ENCODE assay signal across 16 cellular contexts in the genomic region with DNA sequence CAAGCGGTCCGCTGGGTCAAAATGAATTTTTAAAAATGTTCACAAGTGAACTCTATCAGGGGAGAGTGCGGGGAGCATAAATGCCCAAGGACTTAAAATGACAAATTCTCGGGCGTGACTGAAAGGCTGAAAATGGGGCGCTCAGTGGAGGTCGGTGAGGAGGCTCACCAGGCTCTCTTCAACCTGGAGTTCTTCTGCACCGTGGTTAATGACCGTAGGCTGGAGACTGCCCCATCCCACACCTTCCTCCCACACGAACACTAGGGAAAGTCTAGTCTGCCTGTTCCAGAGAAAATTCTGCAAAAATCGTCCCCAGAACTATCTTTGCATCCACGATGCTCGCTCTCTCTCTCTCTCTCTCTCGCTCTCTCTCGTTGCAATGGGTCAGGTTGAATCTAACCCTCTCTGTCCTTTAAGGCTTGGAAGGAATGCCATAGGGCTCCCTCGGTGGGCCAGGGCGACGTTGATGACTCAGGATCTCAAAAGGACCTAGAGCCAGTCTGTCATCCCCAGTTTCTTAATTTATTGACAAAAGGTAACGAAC.
A peak's percentile ranks its signal among the peaks of the same experiment; 100 is the strongest.
DNase-seq lines count a peak whose midpoint lies in the region; ATAC-seq, FAIRE-seq and TF ChIP-seq lines count a peak whose summit lies in the region.
"Had no signal": no experiment of that assay in that cellular context is flagged by ENCODE, and none has a peak within 500 bp of the region (broad histone marks: within the 10 kb centered on the region; RNA-seq: fewer than 3 reads in every experiment).

No MANE protein-coding gene starts in this region.

- no peaks in the 10 kb centered on the region for H3K36me3 Mint-ChIP-seq in natural killer cell
- H3K36me3 Mint-ChIP-seq: activated naive CD8-positive, alpha-beta T cell; natural killer cell treated with Interleukin-12 subunit alpha and Interleukin-12 subunit beta and Interleukin-15 and Interleukin-18, amount 100 ng/mL, for 72 hours had no signal

- POLR2A ChIA-PET in H1 (lab: Charles Lee; ENCODE audit: partially characterized antibody) (no interaction called here), PC-9 (lab: Charles Lee; ENCODE audit: unreplicated experiment) (no interaction called here)

- H3K4me3 Mint-ChIP-seq in natural killer cell: no peak overlapping the region

- H3K27me3 ChIP-seq in HUES48 (ENCODE audit: control insufficient read depth, insufficient read depth, low read length) (peaks cover 12% of the 10 kb centered on the region), H1 (replicated peaks in 1 of 4; ENCODE audit: control insufficient read depth in 3 of 4, extremely low read depth in 1 of 4, insufficient read depth in 3 of 4, low read length in 3 of 4) (peaks cover 0 to 9% (median 5%) of the 10 kb centered on the region in 4 experiments; a peak in 6 of 7 replicates), mesendoderm (ENCODE audit: insufficient read depth, low read length, poor library complexity) (no peaks in the 10 kb centered on the region), smooth muscle cell (ENCODE audit: low read depth) (no peaks in the 10 kb centered on the region), PC-9 (ENCODE audit: insufficient read depth, low read depth) (peaks cover 26% of the 10 kb centered on the region)
- H3K27me3 ChIP-seq: foreskin keratinocyte, right lobe of liver, upper lobe of left lung had no signal

- H3K23me2 ChIP-seq in H1 (ENCODE audit: low read depth, low read length): peaks cover 18% of the 10 kb centered on the region

- no peak overlapping the region for H2BK20ac ChIP-seq in H1 (ENCODE audit: low read length)

- H4K5ac ChIP-seq in H1 (ENCODE audit: insufficient read length, low read depth, low read length) (no peak overlapping the region), mesendoderm (ENCODE audit: low read length) (no peak overlapping the region)

- no peak for ATAC-seq in natural killer cell

- no peak for TF ChIP-seq POLR2A in H1 (IDR thresholded peaks at IDR 0.05; ENCODE audit: control extremely low read depth in 1 of 2, low read depth in 2 of 2, low read length in 2 of 2)

- WGBS in H1 (ENCODE audit: extremely low coverage in 1 of 2, insufficient coverage in 1 of 2, insufficient read length in 1 of 2, insufficient replicate concordance in 2 of 2, low coverage in 1 of 2, low lambda C conversion rate in 2 of 2, missing lambda C conversion rate in 1 of 2), 2 experiments: 90% methylated on average over 17 of the region's 19 CpGs; no CpG with 5 or more reads in 1 of the 2 experiments
- WGBS in mesendoderm (ENCODE audit: extremely low coverage, insufficient coverage, low lambda C conversion rate): no CpG with 5 or more reads among the region's 19 CpGs
- WGBS in smooth muscle cell (ENCODE audit: low lambda C conversion rate): 82% methylated on average over 19 of the region's 19 CpGs

- H4K8ac ChIP-seq in H1 (ENCODE audit: extremely low read depth, insufficient read depth, low read length): no peak overlapping the region
- H4K8ac ChIP-seq in mesendoderm (ENCODE audit: low read depth, low read length): no peak overlapping the region

- H2AFZ ChIP-seq in H1 (ENCODE audit: low read length) (no peak overlapping the region), smooth muscle cell (ENCODE audit: low read depth) (no peak overlapping the region), PC-9 (no peak overlapping the region)

- H3K4me1 ChIP-seq in HUES48 (ENCODE audit: control insufficient read depth, insufficient read depth, low read length) (peaks cover 25% of the 10 kb centered on the region), H1 (replicated peaks in 1 of 4; ENCODE audit: control insufficient read depth in 3 of 4, insufficient read depth in 4 of 4, low read length in 3 of 4) (peaks cover 0 to 10% (median 1%) of the 10 kb centered on the region in 4 experiments; a peak in 5 of 7 replicates), mesendoderm (ENCODE audit: control insufficient read depth, low read depth, low read length) (peaks cover 2% of the 10 kb centered on the region), smooth muscle cell (ENCODE audit: low read depth) (no peaks in the 10 kb centered on the region), PC-9 (replicated peaks; ENCODE audit: insufficient read depth) (no peaks in the 10 kb centered on the region)
- H3K4me1 ChIP-seq: foreskin keratinocyte had no signal

- no peak for TF ChIP-seq EP300 in H1 (IDR thresholded peaks at IDR 0.05; ENCODE audit: borderline replicate concordance in 1 of 2, low read depth in 2 of 2, low read length in 2 of 2)

- H2BK5ac ChIP-seq in H1 (ENCODE audit: low read depth, low read length): no peak overlapping the region
- H2BK5ac ChIP-seq in mesendoderm (ENCODE audit: low read length): no peak overlapping the region

- no peak overlapping the region; the same call in 1 of the 2 replicates for H2BK15ac ChIP-seq in H1 (ENCODE audit: low read length)
- no peak overlapping the region for H2BK15ac ChIP-seq in mesendoderm (replicated peaks; ENCODE audit: low read depth)

- H3F3A ChIP-seq in smooth muscle cell (ENCODE audit: low read depth) (no peaks in the 10 kb centered on the region), PC-9 (ENCODE audit: insufficient read depth, low read depth) (no peaks in the 10 kb centered on the region)

- intact Hi-C loops in PC-9 (cut with micrococcal nuclease; ENCODE audit: unreplicated experiment) (loop anchor here (2.0 to 10.0 kb wide), 3 partner anchors 113 to 1661 kb away; no protein-coding TSS in a partner anchor), natural killer cell (cut with micrococcal nuclease) (loop anchor here (2.0 kb wide), 1 partner anchor 329 kb away; no protein-coding TSS in a partner anchor)

- no peaks in the 10 kb centered on the region for H3K9me3 Mint-ChIP-seq in natural killer cell

- H3K36me3 ChIP-seq in HUES48 (ENCODE audit: control insufficient read depth, insufficient read depth, low read length): 0 out of 2 replicates have a peak, but pooled peaks cover under 1% of the 10 kb centered on the region
- peaks cover 0 to 2% (median under 1%) of the 10 kb centered on the region in 4 experiments; a peak in 3 of 8 replicates for H3K36me3 ChIP-seq in H1 (ENCODE audit: control insufficient read depth in 2 of 4, insufficient read depth in 4 of 4, low read length in 3 of 4)
- no peaks in the 10 kb centered on the region for H3K36me3 ChIP-seq in mesendoderm (ENCODE audit: control insufficient read depth, insufficient read depth, low read length)
- no peaks in the 10 kb centered on the region for H3K36me3 ChIP-seq in smooth muscle cell (ENCODE audit: low read depth)
- no peaks in the 10 kb centered on the region for H3K36me3 ChIP-seq in PC-9 (ENCODE audit: low read depth)
- H3K36me3 ChIP-seq: heart right ventricle, left ventricle myocardium inferior, right lobe of liver, upper lobe of left lung had no signal

- H3K79me1 ChIP-seq in H1 (ENCODE audit: low read depth, low read length) (peaks cover 2% of the 10 kb centered on the region; the same call in 1 of the 2 replicates), mesendoderm (ENCODE audit: low read length) (no peaks in the 10 kb centered on the region)

- TF ChIP-seq CTCF in H1 (IDR thresholded peaks at IDR 0.05; ENCODE audit: control extremely low read depth in 1 of 3, insufficient read depth in 1 of 3, low read depth in 1 of 3, low read length in 3 of 3): no peak
- TF ChIP-seq CTCF in smooth muscle cell (IDR thresholded peaks at IDR 0.05; ENCODE audit: borderline replicate concordance, insufficient read depth, poor library complexity, severe bottlenecking): no peak
- TF ChIP-seq CTCF in PC-9 (conservative IDR thresholded peaks at IDR 0.05): no peak
- TF ChIP-seq CTCF in natural killer cell (IDR thresholded peaks at IDR 0.05): no peak

- H3K4me1 Mint-ChIP-seq in natural killer cell: peaks cover 0 to 6% of the 10 kb centered on the region in 2 donors

- H3K4me3 ChIP-seq in HUES48 (ENCODE audit: low read depth, low read length) (peak overlapping the region; percentile 74; the same call in 1 of the 2 replicates), H1 (ENCODE audit: extremely low read depth in 1 of 4, insufficient read depth in 2 of 4, low read depth in 3 of 4, low read length in 4 of 4) (peak overlapping the region in 1 of 4 experiments; percentile 73; a peak in 2 of 8 replicates), mesendoderm (ENCODE audit: low read length) (no peak overlapping the region), smooth muscle cell (no peak overlapping the region), PC-9 (no peak overlapping the region)

- H4K20me1 ChIP-seq in H1 (replicated peaks in 1 of 2; ENCODE audit: control insufficient read depth in 1 of 2, insufficient read depth in 2 of 2, low read length in 2 of 2) (peaks cover 0 to 12% of the 10 kb centered on the region in 2 experiments), smooth muscle cell (ENCODE audit: low read depth) (no peaks in the 10 kb centered on the region), PC-9 (ENCODE audit: insufficient read depth) (no peaks in the 10 kb centered on the region)

- H3K23ac ChIP-seq in H1 (ENCODE audit: insufficient read length) (no peak overlapping the region), mesendoderm (ENCODE audit: low read length) (no peak overlapping the region)

- DNase-seq in H1 (ENCODE audit: low read depth in 1 of 2, low spot score in 2 of 2) (no peak), mesendoderm (no peak), smooth muscle cell (lab: John Stamatoyannopoulos, UW; ENCODE audit: unreplicated experiment) (no peak), SW 1271 (lab: John Stamatoyannopoulos, UW) (no peak), D341Med (ENCODE audit: low spot score) (no peak), PC-9 (no peak), natural killer cell (no peak)
- DNase-seq: NCI-H2227 treated with DMSO at 0.1 percent for 48 hours had no signal

- H3K79me2 ChIP-seq in H1 (ENCODE audit: control insufficient read depth in 1 of 2, insufficient read depth in 2 of 2, low read length in 2 of 2): no peaks in the 10 kb centered on the region
- H3K79me2 ChIP-seq in mesendoderm (ENCODE audit: control insufficient read depth, insufficient read depth, low read length): no peaks in the 10 kb centered on the region
- H3K79me2 ChIP-seq in smooth muscle cell (ENCODE audit: low read depth): no peaks in the 10 kb centered on the region
- no peaks in the 10 kb centered on the region for H3K79me2 ChIP-seq in PC-9 (ENCODE audit: low read depth)

- H3K18ac ChIP-seq in H1 (ENCODE audit: extremely low read depth, low read length) (peak overlapping the region; percentile 17; the same call in 1 of the 2 replicates), mesendoderm (ENCODE audit: low read length) (no peak overlapping the region)

- H3K27ac Mint-ChIP-seq in natural killer cell: peak overlapping the region in 1 of 2 donors; percentile 96
- H3K27ac Mint-ChIP-seq: activated naive CD8-positive, alpha-beta T cell had no signal

- no peak overlapping the region for H3K56ac ChIP-seq in H1 (replicated peaks; ENCODE audit: insufficient read length, low read depth, low read length)
- H3K56ac ChIP-seq in mesendoderm (ENCODE audit: low read length): peak overlapping the region; percentile 28

- H3K4ac ChIP-seq in H1 (replicated peaks; ENCODE audit: insufficient read length, low read depth, low read length): no peak overlapping the region
- H3K4ac ChIP-seq in mesendoderm (ENCODE audit: low read depth, low read length): no peak overlapping the region

- peaks cover 0 to 9% of the 10 kb centered on the region in 2 donors for H3K27me3 Mint-ChIP-seq in natural killer cell (ENCODE audit: low read depth in 2 of 2)
- H3K27me3 Mint-ChIP-seq: activated naive CD8-positive, alpha-beta T cell had no signal

- no peak overlapping the region for H4K91ac ChIP-seq in H1 (replicated peaks; ENCODE audit: insufficient read length, low read length)

- H2AK5ac ChIP-seq in H1 (ENCODE audit: low read depth, low read length) (no peak overlapping the region), mesendoderm (ENCODE audit: low read length) (no peak overlapping the region)

- H3K9me3 ChIP-seq in HUES48 (ENCODE audit: control insufficient read depth, insufficient read depth, low read length) (peaks cover 24% of the 10 kb centered on the region), H1 (ENCODE audit: insufficient read depth in 2 of 2, low read depth in 1 of 2, low read length in 1 of 2) (peaks cover 0 to 7% of the 10 kb centered on the region in 2 experiments; a peak in 1 of 4 replicates), smooth muscle cell (replicated peaks; ENCODE audit: low read depth) (no peaks in the 10 kb centered on the region), PC-9 (ENCODE audit: insufficient read depth, low read depth) (no peaks in the 10 kb centered on the region)
- H3K9me3 ChIP-seq: left ventricle myocardium inferior, right lobe of liver had no signal

- FAIRE-seq in H1 (lab: Jason Lieb, UNC): no peak

- H3K4me2 ChIP-seq in H1 (ENCODE audit: insufficient read depth in 1 of 2, low read depth in 2 of 2, low read length in 2 of 2): peak overlapping the region; percentile 54 to 97; a peak in 2 of 4 replicates
- H3K4me2 ChIP-seq in mesendoderm (ENCODE audit: low read length): no peak overlapping the region
- peak overlapping the region; percentile 90 for H3K4me2 ChIP-seq in smooth muscle cell
- H3K4me2 ChIP-seq in PC-9: no peak overlapping the region

- no peak overlapping the region for H3K27ac ChIP-seq in HUES48 (ENCODE audit: low read depth, low read length)
- no peak overlapping the region for H3K27ac ChIP-seq in H1 (ENCODE audit: low read depth, low read length)
- no peak overlapping the region for H3K27ac ChIP-seq in mesendoderm (ENCODE audit: low read depth, low read length)
- no peak overlapping the region for H3K27ac ChIP-seq in smooth muscle cell (ENCODE audit: low read depth)
- no peak overlapping the region for H3K27ac ChIP-seq in PC-9
- H3K27ac ChIP-seq: foreskin keratinocyte, right lobe of liver had no signal

- no peak overlapping the region; the same call in 1 of the 2 replicates for H2BK12ac ChIP-seq in H1 (ENCODE audit: low read depth, low read length)

- H2BK120ac ChIP-seq in H1 (replicated peaks; ENCODE audit: low read depth, low read length): no peak overlapping the region
- no peak overlapping the region for H2BK120ac ChIP-seq in mesendoderm (ENCODE audit: low read depth, low read length)

- H3K9me2 ChIP-seq in PC-9 (ENCODE audit: insufficient read depth): no peaks in the 10 kb centered on the region

- CTCF ChIA-PET in H1 (lab: Charles Lee; ENCODE audit: partially characterized antibody): interaction anchor here (0.6 to 1.8 kb wide), 9 partner anchors 10 to 1285 kb away, joined by 3 to 6 read pairs (median 3); no protein-coding TSS in a partner anchor
- CTCF ChIA-PET in PC-9 (lab: Charles Lee): interaction anchor here (0.6 kb wide), 4 partner anchors 60 to 326 kb away, joined by 6 to 9 read pairs (median 6); no protein-coding TSS in a partner anchor

- H3K9ac ChIP-seq in HUES48 (ENCODE audit: low read depth, low read length) (no peak overlapping the region), H1 (replicated peaks in 1 of 4; ENCODE audit: extremely low read depth in 1 of 4, low read depth in 3 of 4, low read length in 3 of 4) (no peak overlapping the region), mesendoderm (ENCODE audit: low read length) (no peak overlapping the region), smooth muscle cell (ENCODE audit: low read depth) (no peak overlapping the region)

- H3K14ac ChIP-seq in H1 (ENCODE audit: insufficient read length): no peak overlapping the region

- TF ChIP-seq RAD21 in H1 (IDR thresholded peaks at IDR 0.05 in 1 of 2, conservative IDR thresholded peaks at IDR 0.05 in 1 of 2; ENCODE audit: low read depth in 2 of 2, low read length in 2 of 2): no peak

- BruUV-seq in PC-9 (replicated peaks; lab: Mats Ljungman, UMichigan): no TSS peak

Comparison
In these comparisons a context has a peak if more than half of its experiments do, and no peak if none do; other contexts are left out.
1. H3K4me2 ChIP-seq: peak in H1 (2 of 2) and smooth muscle cell (single experiment); none in mesendoderm (single experiment) and PC-9 (single experiment).